ENCODE assay signal across 6 cellular contexts in the genomic region with DNA sequence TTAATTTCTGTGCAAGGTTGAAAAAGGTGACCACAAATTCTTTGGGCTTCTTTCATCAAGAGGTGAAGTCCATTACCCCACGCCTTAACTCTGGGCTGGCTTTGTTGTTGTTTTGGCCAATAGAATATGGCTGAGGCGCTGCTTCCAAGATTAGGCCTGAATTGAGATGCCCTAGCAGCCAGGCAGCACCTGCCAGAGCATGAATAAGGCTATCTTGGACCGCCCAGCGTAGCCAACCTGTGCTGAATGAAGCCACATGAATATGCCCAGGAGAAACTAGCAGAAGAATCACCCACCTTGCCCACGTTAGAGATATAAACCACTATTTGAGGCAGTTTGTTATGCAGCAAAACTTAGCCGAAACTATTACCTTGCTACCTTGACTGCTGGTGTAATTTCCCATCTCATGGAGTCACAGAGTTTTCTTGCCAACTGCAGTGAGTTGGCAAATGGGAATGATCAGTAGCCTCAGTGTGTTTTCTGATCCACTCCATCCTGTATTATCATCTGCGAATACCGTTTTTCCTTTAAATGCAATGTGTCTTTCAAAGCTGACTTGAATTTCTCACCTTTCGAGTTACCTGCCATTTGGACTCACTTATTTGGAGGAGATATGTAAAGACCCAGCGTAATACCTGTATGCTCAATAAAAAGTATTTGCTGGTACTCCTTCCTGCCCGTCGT. TPM values are rescaled to one million over a fixed set of nuclear protein-coding genes. Genes with fewer than 3 reads are reported as not detected.
DNase-seq lines count a peak whose midpoint lies in the region; ATAC-seq, FAIRE-seq and TF ChIP-seq lines count a peak whose summit lies in the region.

No MANE protein-coding gene starts in this region.

- H3K79me2 ChIP-seq in HepG2 (ENCODE audit: insufficient read depth, low read length): peaks cover 18% of the 10 kb centered on the region

- H3K9me3 ChIP-seq in HepG2 (ENCODE audit: low read length): no peaks in the 10 kb centered on the region

- no peaks in the 10 kb centered on the region; a peak in 1 of 5 replicates for H3K27me3 ChIP-seq in HepG2 (ENCODE audit: control insufficient read depth in 1 of 2, insufficient read depth in 2 of 2, low read length in 2 of 2)

- no peak for FAIRE-seq in HepG2 (lab: Jason Lieb, UNC)

- TF ChIP-seq EP300 in HepG2 (IDR thresholded peaks at IDR 0.05; ENCODE audit: low read depth in 2 of 2, low read length in 2 of 2) (no peak), HepG2 (CRISPR knock-in tag; IDR thresholded peaks at IDR 0.05; ENCODE audit: borderline replicate concordance) (no peak)

- peak overlapping the region; percentile 97 for H3K4me2 ChIP-seq in HepG2 (ENCODE audit: low read depth, low read length)

- no peak for TF ChIP-seq POLR2A in HepG2 (IDR thresholded peaks at IDR 0.05; ENCODE audit: insufficient read depth in 1 of 2, low read depth in 2 of 2, low read length in 2 of 2)

- peaks cover 0 to 5% of the 10 kb centered on the region in 2 experiments; a peak in 3 of 5 replicates for H3K36me3 ChIP-seq in HepG2 (replicated peaks in 1 of 2; ENCODE audit: control insufficient read depth in 1 of 2, insufficient read depth in 2 of 2, low read length in 2 of 2)

- ATAC-seq in HepG2 (peak; percentile 6), HG03442 (IDR thresholded peaks at IDR 0.05; ENCODE audit: unreplicated experiment) (no peak)

- intact Hi-C loops in HepG2 (cut with micrococcal nuclease; ENCODE audit: unreplicated experiment): loop anchor here (1.0 to 2.0 kb wide), 2 partner anchors 13 to 27 kb away; a partner anchor contains a TSS

- H2AFZ ChIP-seq in HepG2 (ENCODE audit: low read length): peak overlapping the region; percentile 50

- peak; percentile 29 for DNase-seq in Caki2 (ENCODE audit: low read depth)
- no peak for DNase-seq in HepG2 (ENCODE audit: low spot score)
- DNase-seq in NCI-H2171 treated with DMSO at 0.1 percent for 48 hours (lab: John Stamatoyannopoulos, UW): no peak
- no peak for DNase-seq in NCI-H1092 treated with DMSO at 0.1 percent for 48 hours (lab: John Stamatoyannopoulos, UW)

- peak overlapping the region; percentile 89 for H3K9ac ChIP-seq in HepG2 (ENCODE audit: insufficient read depth, low read depth, low read length)

- peak overlapping the region; percentile 80 to 90 (median 85) for H3K4me3 ChIP-seq in HepG2 (replicated peaks in 1 of 3; ENCODE audit: insufficient read depth in 1 of 3, low read depth in 2 of 3, low read length in 3 of 3)

- WGBS in HepG2 (ENCODE audit: low lambda C conversion rate): 29% methylated on average over 10 of the region's 12 CpGs

- H3K27ac ChIP-seq in VCaP (peak overlapping the region; percentile 87), HepG2 (ENCODE audit: extremely low read length, insufficient read depth, low read length) (peak overlapping the region; percentile 79)

- in situ Hi-C loops in Caki2 (cut with HindIII; ENCODE audit: low pct_unique_long_range_greater_than_20kb, low sequenced_read_pairs) (no loop called here), HepG2 (cut with HindIII; ENCODE audit: extremely low pct_ligation_motif_present, low pct_unique_long_range_greater_than_20kb) (no loop called here)

- no peak for TF ChIP-seq RAD21 in HepG2 (CRISPR knock-in tag; IDR thresholded peaks at IDR 0.05)

- POLR2A ChIA-PET in HepG2 (lab: Yijun Ruan, JAX): interaction anchor here (0.6 to 4.9 kb wide), 16 partner anchors 10 to 374 kb away, joined by 3 to 140 read pairs (median 4); a partner anchor contains a TSS

- H4K20me1 ChIP-seq in HepG2 (ENCODE audit: insufficient read depth, low read length): no peaks in the 10 kb centered on the region

- H3K4me1 ChIP-seq in HepG2 (ENCODE audit: insufficient read depth, low read length): peaks cover 44% of the 10 kb centered on the region

- TF ChIP-seq CTCF in VCaP (conservative IDR thresholded peaks at IDR 0.05) (no peak), HepG2 (CRISPR knock-in tag; IDR thresholded peaks at IDR 0.05) (no peak)

- CTCF ChIA-PET in HepG2 (lab: Yijun Ruan, JAX; ENCODE audit: low intra/inter-chr PET ratio, low total read pairs): no interaction called here

- TSS peak; percentile 83 for BruUV-seq in HepG2 (replicated peaks; lab: Mats Ljungman, UMichigan)

RNA-seq across cellular contexts. Expression of a gene that starts 0.7 kb away (rescaled TPM):
- 0.35 and 1.8 TPM in 2 replicates for total RNA-seq in Caki2 (2014; rRNA removed; shearing (Covaris generic); ENCODE audit: low replicate concordance)
- 13.1 and 15.0 TPM in 2 replicates for total RNA-seq in HepG2 (2016; rRNA removed; fragmentation: Illumina TruSeq; extraction: Trizol)
- 25.7 and 33.8 TPM in 2 replicates for total RNA-seq in HepG2 (2016; cell fraction: cytosol; rRNA removed; fragmentation: Illumina TruSeq; extraction: Trizol; ENCODE audit: low read depth)
- 13.3 and 14.9 TPM in 2 replicates for total RNA-seq in HepG2 (2016; cell fraction: insoluble cytoplasmic fraction; rRNA removed; fragmentation: Illumina TruSeq; extraction: Trizol)
- 24.7 and 25.4 TPM in 2 replicates for total RNA-seq in HepG2 (2016; cell fraction: membrane; rRNA removed; fragmentation: Illumina TruSeq; extraction: Trizol)
- 14.6 and 18.2 TPM in 2 replicates for total RNA-seq in HepG2 (2016; cell fraction: nucleus; rRNA removed; fragmentation: Illumina TruSeq; extraction: Trizol)
- 3.8 and 4.7 TPM in 2 replicates for polyA plus RNA-seq in HepG2 (2011; rRNA removed)
- polyA plus RNA-seq in HepG2 (2011; cell fraction: cytosol; rRNA removed): 1.1 and 1.4 TPM in 2 replicates
- 3.0 and 4.5 TPM in 2 replicates for polyA plus RNA-seq in HepG2 (2011; cell fraction: nucleus; rRNA removed)
- polyA plus RNA-seq in HepG2 (2012): 9.2 and 16.5 TPM in 2 replicates
- polyA plus RNA-seq in HepG2 (2016; cell fraction: cytosol; fragmentation: Illumina TruSeq; extraction: Trizol; ENCODE audit: low read depth): 26.9 and 32.0 TPM in 2 replicates
- polyA plus RNA-seq in HepG2 (2016; cell fraction: insoluble cytoplasmic fraction; fragmentation: Illumina TruSeq; extraction: Trizol; ENCODE audit: low read depth): 8.9 and 10.5 TPM in 2 replicates
- 13.4 and 18.5 TPM in 2 replicates for polyA plus RNA-seq in HepG2 (2016; cell fraction: membrane; fragmentation: Illumina TruSeq; extraction: Trizol; ENCODE audit: low read depth)
- polyA plus RNA-seq in HepG2 (2016; cell fraction: nucleus; fragmentation: Illumina TruSeq; extraction: Trizol; ENCODE audit: insufficient read depth, low read depth): 13.4 and 17.8 TPM in 2 replicates
- 0.94 and 1.8 TPM in 2 replicates for polyA minus RNA-seq in HepG2 (2011; rRNA and poly(A)+ RNA removed; ENCODE audit: low replicate concordance)
- 1.4 and 2.8 TPM in 2 replicates for polyA minus RNA-seq in HepG2 (2011; cell fraction: cytosol; rRNA and poly(A)+ RNA removed)
- polyA minus RNA-seq in HepG2 (2011; cell fraction: nucleus; rRNA and poly(A)+ RNA removed): 16.9 and 18.7 TPM in 2 replicates

RNA-seq across cellular contexts. Expression of a gene that starts 0.7 kb away (rescaled TPM):
- 15.7 and 25.2 TPM in 2 replicates for total RNA-seq in Caki2 (2014; rRNA removed; shearing (Covaris generic); ENCODE audit: low replicate concordance)
- total RNA-seq in HepG2 (2016; rRNA removed; fragmentation: Illumina TruSeq; extraction: Trizol): 8.0 and 8.3 TPM in 2 replicates
- total RNA-seq in HepG2 (2016; cell fraction: cytosol; rRNA removed; fragmentation: Illumina TruSeq; extraction: Trizol; ENCODE audit: low read depth): 7.3 and 8.2 TPM in 2 replicates
- total RNA-seq in HepG2 (2016; cell fraction: insoluble cytoplasmic fraction; rRNA removed; fragmentation: Illumina TruSeq; extraction: Trizol): 7.3 and 8.9 TPM in 2 replicates
- total RNA-seq in HepG2 (2016; cell fraction: membrane; rRNA removed; fragmentation: Illumina TruSeq; extraction: Trizol): 7.1 and 9.2 TPM in 2 replicates
- 5.5 and 8.6 TPM in 2 replicates for total RNA-seq in HepG2 (2016; cell fraction: nucleus; rRNA removed; fragmentation: Illumina TruSeq; extraction: Trizol)
- polyA plus RNA-seq in HepG2 (2011; rRNA removed): 7.9 and 9.6 TPM in 2 replicates
- 4.1 and 5.5 TPM in 2 replicates for polyA plus RNA-seq in HepG2 (2011; cell fraction: cytosol; rRNA removed)
- polyA plus RNA-seq in HepG2 (2011; cell fraction: nucleus; rRNA removed): 10.9 and 13.2 TPM in 2 replicates
- polyA plus RNA-seq in HepG2 (2012): 7.4 and 8.5 TPM in 2 replicates
- polyA plus RNA-seq in HepG2 (2016; cell fraction: cytosol; fragmentation: Illumina TruSeq; extraction: Trizol; ENCODE audit: low read depth): 3.4 and 3.6 TPM in 2 replicates
- polyA plus RNA-seq in HepG2 (2016; cell fraction: insoluble cytoplasmic fraction; fragmentation: Illumina TruSeq; extraction: Trizol; ENCODE audit: low read depth): 7.7 and 9.1 TPM in 2 replicates
- polyA plus RNA-seq in HepG2 (2016; cell fraction: membrane; fragmentation: Illumina TruSeq; extraction: Trizol; ENCODE audit: low read depth): 4.0 and 4.7 TPM in 2 replicates
- polyA plus RNA-seq in HepG2 (2016; cell fraction: nucleus; fragmentation: Illumina TruSeq; extraction: Trizol; ENCODE audit: insufficient read depth, low read depth): 12.3 and 14.3 TPM in 2 replicates
- 3.0 and 5.1 TPM in 2 replicates for polyA minus RNA-seq in HepG2 (2011; rRNA and poly(A)+ RNA removed; ENCODE audit: low replicate concordance)
- polyA minus RNA-seq in HepG2 (2011; cell fraction: cytosol; rRNA and poly(A)+ RNA removed): 2.4 and 4.5 TPM in 2 replicates
- polyA minus RNA-seq in HepG2 (2011; cell fraction: nucleus; rRNA and poly(A)+ RNA removed): 13.1 and 16.8 TPM in 2 replicates

RNA-seq across cellular contexts. Expression of a gene that starts 12.6 kb away (rescaled TPM):
- total RNA-seq in Caki2 (2014; rRNA removed; shearing (Covaris generic); ENCODE audit: low replicate concordance): 0.95 and 4.2 TPM in 2 replicates
- 8.3 and 12.2 TPM in 2 replicates for total RNA-seq in HepG2 (2016; rRNA removed; fragmentation: Illumina TruSeq; extraction: Trizol)
- total RNA-seq in HepG2 (2016; cell fraction: cytosol; rRNA removed; fragmentation: Illumina TruSeq; extraction: Trizol; ENCODE audit: low read depth): 5.3 and 6.4 TPM in 2 replicates
- 10.1 and 10.3 TPM in 2 replicates for total RNA-seq in HepG2 (2016; cell fraction: insoluble cytoplasmic fraction; rRNA removed; fragmentation: Illumina TruSeq; extraction: Trizol)
- 13.3 and 14.9 TPM in 2 replicates for total RNA-seq in HepG2 (2016; cell fraction: membrane; rRNA removed; fragmentation: Illumina TruSeq; extraction: Trizol)
- 5.4 and 6.0 TPM in 2 replicates for total RNA-seq in HepG2 (2016; cell fraction: nucleus; rRNA removed; fragmentation: Illumina TruSeq; extraction: Trizol)
- polyA plus RNA-seq in HepG2 (2011; rRNA removed): 4.9 and 5.5 TPM in 2 replicates
- polyA plus RNA-seq in HepG2 (2011; cell fraction: cytosol; rRNA removed): 3.6 and 4.3 TPM in 2 replicates
- 2.2 and 2.4 TPM in 2 replicates for polyA plus RNA-seq in HepG2 (2011; cell fraction: nucleus; rRNA removed)
- polyA plus RNA-seq in HepG2 (2012): 5.8 and 9.2 TPM in 2 replicates
- 4.6 and 7.0 TPM in 2 replicates for polyA plus RNA-seq in HepG2 (2016; cell fraction: cytosol; fragmentation: Illumina TruSeq; extraction: Trizol; ENCODE audit: low read depth)
- polyA plus RNA-seq in HepG2 (2016; cell fraction: insoluble cytoplasmic fraction; fragmentation: Illumina TruSeq; extraction: Trizol; ENCODE audit: low read depth): 9.0 and 10.3 TPM in 2 replicates
- polyA plus RNA-seq in HepG2 (2016; cell fraction: membrane; fragmentation: Illumina TruSeq; extraction: Trizol; ENCODE audit: low read depth): 10.1 and 10.9 TPM in 2 replicates
- 6.4 and 9.1 TPM in 2 replicates for polyA plus RNA-seq in HepG2 (2016; cell fraction: nucleus; fragmentation: Illumina TruSeq; extraction: Trizol; ENCODE audit: insufficient read depth, low read depth)
- polyA minus RNA-seq in HepG2 (2011; rRNA and poly(A)+ RNA removed; ENCODE audit: low replicate concordance): 0.61 and 4.6 TPM in 2 replicates
- polyA minus RNA-seq in HepG2 (2011; cell fraction: cytosol; rRNA and poly(A)+ RNA removed): 4.5 and 5.3 TPM in 2 replicates
- 3.3 and 7.2 TPM in 2 replicates for polyA minus RNA-seq in HepG2 (2011; cell fraction: nucleus; rRNA and poly(A)+ RNA removed)

RNA-seq across cellular contexts. Expression of a gene that starts 26.8 kb away (rescaled TPM):
- 30.1 and 40.0 TPM in 2 replicates for total RNA-seq in Caki2 (2014; rRNA removed; shearing (Covaris generic); ENCODE audit: low replicate concordance)
- 43.7 and 48.7 TPM in 2 replicates for total RNA-seq in HepG2 (2016; rRNA removed; fragmentation: Illumina TruSeq; extraction: Trizol)
- 16.7 and 17.7 TPM in 2 replicates for total RNA-seq in HepG2 (2016; cell fraction: cytosol; rRNA removed; fragmentation: Illumina TruSeq; extraction: Trizol; ENCODE audit: low read depth)
- 47.1 and 56.1 TPM in 2 replicates for total RNA-seq in HepG2 (2016; cell fraction: insoluble cytoplasmic fraction; rRNA removed; fragmentation: Illumina TruSeq; extraction: Trizol)
- total RNA-seq in HepG2 (2016; cell fraction: membrane; rRNA removed; fragmentation: Illumina TruSeq; extraction: Trizol): 10.0 and 11.2 TPM in 2 replicates
- 48.2 and 51.9 TPM in 2 replicates for total RNA-seq in HepG2 (2016; cell fraction: nucleus; rRNA removed; fragmentation: Illumina TruSeq; extraction: Trizol)
- 14.2 and 17.8 TPM in 2 replicates for polyA plus RNA-seq in HepG2 (2011; rRNA removed)
- polyA plus RNA-seq in HepG2 (2011; cell fraction: cytosol; rRNA removed): 5.6 and 6.8 TPM in 2 replicates
- polyA plus RNA-seq in HepG2 (2011; cell fraction: nucleus; rRNA removed): 18.8 and 23.1 TPM in 2 replicates
- 24.4 and 29.1 TPM in 2 replicates for polyA plus RNA-seq in HepG2 (2012)
- 5.8 and 6.8 TPM in 2 replicates for polyA plus RNA-seq in HepG2 (2016; cell fraction: cytosol; fragmentation: Illumina TruSeq; extraction: Trizol; ENCODE audit: low read depth)
- polyA plus RNA-seq in HepG2 (2016; cell fraction: insoluble cytoplasmic fraction; fragmentation: Illumina TruSeq; extraction: Trizol; ENCODE audit: low read depth): 49.7 and 57.4 TPM in 2 replicates
- 6.6 and 6.9 TPM in 2 replicates for polyA plus RNA-seq in HepG2 (2016; cell fraction: membrane; fragmentation: Illumina TruSeq; extraction: Trizol; ENCODE audit: low read depth)
- polyA plus RNA-seq in HepG2 (2016; cell fraction: nucleus; fragmentation: Illumina TruSeq; extraction: Trizol; ENCODE audit: insufficient read depth, low read depth): 93.6 and 98.1 TPM in 2 replicates
- 4.0 and 8.1 TPM in 2 replicates for polyA minus RNA-seq in HepG2 (2011; rRNA and poly(A)+ RNA removed; ENCODE audit: low replicate concordance)
- polyA minus RNA-seq in HepG2 (2011; cell fraction: cytosol; rRNA and poly(A)+ RNA removed): 5.5 and 8.8 TPM in 2 replicates
- 15.3 and 19.8 TPM in 2 replicates for polyA minus RNA-seq in HepG2 (2011; cell fraction: nucleus; rRNA and poly(A)+ RNA removed)

RNA-seq across cellular contexts. Expression of a gene that starts 26.9 kb away (rescaled TPM):
- 54.8 and 78.0 TPM in 2 replicates for total RNA-seq in Caki2 (2014; rRNA removed; shearing (Covaris generic); ENCODE audit: low replicate concordance)
- 75.3 and 118 TPM in 2 replicates for total RNA-seq in HepG2 (2016; rRNA removed; fragmentation: Illumina TruSeq; extraction: Trizol)
- total RNA-seq in HepG2 (2016; cell fraction: cytosol; rRNA removed; fragmentation: Illumina TruSeq; extraction: Trizol; ENCODE audit: low read depth): 37.6 and 38.1 TPM in 2 replicates
- 74.1 and 127 TPM in 2 replicates for total RNA-seq in HepG2 (2016; cell fraction: insoluble cytoplasmic fraction; rRNA removed; fragmentation: Illumina TruSeq; extraction: Trizol)
- 49.8 and 50.0 TPM in 2 replicates for total RNA-seq in HepG2 (2016; cell fraction: membrane; rRNA removed; fragmentation: Illumina TruSeq; extraction: Trizol)
- 31.1 and 32.7 TPM in 2 replicates for total RNA-seq in HepG2 (2016; cell fraction: nucleus; rRNA removed; fragmentation: Illumina TruSeq; extraction: Trizol)
- polyA plus RNA-seq in HepG2 (2011; rRNA removed): 25.6 and 30.2 TPM in 2 replicates
- 17.9 and 23.0 TPM in 2 replicates for polyA plus RNA-seq in HepG2 (2011; cell fraction: cytosol; rRNA removed)
- 8.1 and 9.4 TPM in 2 replicates for polyA plus RNA-seq in HepG2 (2011; cell fraction: nucleus; rRNA removed)
- polyA plus RNA-seq in HepG2 (2012): 36.4 and 47.7 TPM in 2 replicates
- polyA plus RNA-seq in HepG2 (2016; cell fraction: cytosol; fragmentation: Illumina TruSeq; extraction: Trizol; ENCODE audit: low read depth): 16.2 and 16.7 TPM in 2 replicates
- 117 and 132 TPM in 2 replicates for polyA plus RNA-seq in HepG2 (2016; cell fraction: insoluble cytoplasmic fraction; fragmentation: Illumina TruSeq; extraction: Trizol; ENCODE audit: low read depth)
- polyA plus RNA-seq in HepG2 (2016; cell fraction: membrane; fragmentation: Illumina TruSeq; extraction: Trizol; ENCODE audit: low read depth): 34.6 and 37.9 TPM in 2 replicates
- 48.4 and 48.8 TPM in 2 replicates for polyA plus RNA-seq in HepG2 (2016; cell fraction: nucleus; fragmentation: Illumina TruSeq; extraction: Trizol; ENCODE audit: insufficient read depth, low read depth)
- 17.1 and 26.1 TPM in 2 replicates for polyA minus RNA-seq in HepG2 (2011; rRNA and poly(A)+ RNA removed; ENCODE audit: low replicate concordance)
- polyA minus RNA-seq in HepG2 (2011; cell fraction: cytosol; rRNA and poly(A)+ RNA removed): 20.8 and 22.9 TPM in 2 replicates
- 18.3 and 25.4 TPM in 2 replicates for polyA minus RNA-seq in HepG2 (2011; cell fraction: nucleus; rRNA and poly(A)+ RNA removed)
